In genomic region chr19:4748185-4748584, GRCh38 we compare ENCODE assay signal across 2 cellular contexts.
TF ChIP-seq lines count a peak whose summit lies in the region.

No MANE protein-coding gene starts in this region.

TF ChIP-seq in SK-N-SH, 30 proteins besides CTCF, POLR2A, EP300 and RAD21 (continued from another document):
- no peak for TF ChIP-seq REST (IDR thresholded peaks at IDR 0.05; ENCODE audit: low read depth, low read length)
- no peak for TF ChIP-seq ELF1 (IDR thresholded peaks at IDR 0.05)
- no peak for TF ChIP-seq GABPA (IDR thresholded peaks at IDR 0.05; ENCODE audit: low read depth)
- TF ChIP-seq RFX5 (IDR thresholded peaks at IDR 0.05; ENCODE audit: low read length): no peak
- TF ChIP-seq MAX (IDR thresholded peaks at IDR 0.05; ENCODE audit: low read depth): no peak
- TF ChIP-seq MXI1 (IDR thresholded peaks at IDR 0.05; ENCODE audit: low read depth, low read length): no peak
- no peak for TF ChIP-seq USF1 (IDR thresholded peaks at IDR 0.05; ENCODE audit: borderline replicate concordance, low read depth)
- TF ChIP-seq CHD2 (IDR thresholded peaks at IDR 0.05; ENCODE audit: low read length, partially characterized antibody): no peak
- TF ChIP-seq YY1 (IDR thresholded peaks at IDR 0.05; ENCODE audit: low read depth): no peak
- no peak for TF ChIP-seq FOXM1 (IDR thresholded peaks at IDR 0.05; ENCODE audit: low read depth)
- no peak for TF ChIP-seq GATA2 (CRISPR knock-in tag; IDR thresholded peaks at IDR 0.05)
- TF ChIP-seq TAF1 (IDR thresholded peaks at IDR 0.05; ENCODE audit: borderline replicate concordance, low read depth, low read length): no peak
- TF ChIP-seq FOSL2 (IDR thresholded peaks at IDR 0.05; ENCODE audit: borderline replicate concordance, low read depth): no peak
- no peak for TF ChIP-seq RCOR1 (IDR thresholded peaks at IDR 0.05; ENCODE audit: low read length)
- no peak for TF ChIP-seq FOXJ3 (CRISPR knock-in tag; IDR thresholded peaks at IDR 0.05)
- no peak for TF ChIP-seq USF2 (IDR thresholded peaks at IDR 0.05; ENCODE audit: borderline replicate concordance, low read depth, low read length)

TF ChIP-seq in WTC11, 78 proteins besides CTCF, POLR2A, EP300 and RAD21 (continued from another document):
- TF ChIP-seq ZNF317 (CRISPR knock-in tag; IDR thresholded peaks at IDR 0.05; ENCODE audit: borderline replicate concordance, low read depth) (no peak), ZNF219 (CRISPR knock-in tag; IDR thresholded peaks at IDR 0.05; ENCODE audit: borderline replicate concordance) (no peak), ESRRA (CRISPR knock-in tag; IDR thresholded peaks at IDR 0.05; ENCODE audit: borderline replicate concordance) (no peak), SP1 (CRISPR knock-in tag; conservative IDR thresholded peaks at IDR 0.05) (no peak), CBFB (CRISPR knock-in tag; IDR thresholded peaks at IDR 0.05; ENCODE audit: low read depth) (no peak), USF1 (CRISPR knock-in tag; IDR thresholded peaks at IDR 0.05) (no peak), ZBTB43 (CRISPR knock-in tag; IDR thresholded peaks at IDR 0.05) (no peak), GABPB1 (CRISPR knock-in tag; IDR thresholded peaks at IDR 0.05) (no peak), ATF2 (CRISPR knock-in tag; IDR thresholded peaks at IDR 0.05; ENCODE audit: borderline replicate concordance, low read depth) (no peak), ELF4 (CRISPR knock-in tag; IDR thresholded peaks at IDR 0.05; ENCODE audit: low read depth) (no peak), ERG (CRISPR knock-in tag; IDR thresholded peaks at IDR 0.05) (no peak), TEAD1 (CRISPR knock-in tag; IDR thresholded peaks at IDR 0.05) (no peak)
